ENCODE assay signal across 23 cellular contexts in genomic region chr12:19409376-19409775, GRCh38. TPM values are rescaled to one million over a fixed set of nuclear protein-coding genes. Genes with fewer than 3 reads are reported as not detected.
DNase-seq lines count a peak whose midpoint lies in the region; TF ChIP-seq lines count a peak whose summit lies in the region.
"Had no signal": no experiment of that assay in that cellular context is flagged by ENCODE, and none has a peak within 500 bp of the region (broad histone marks: within the 10 kb centered on the region; RNA-seq: fewer than 3 reads in every experiment).

No MANE protein-coding gene starts in this region.

- no TSS peak for BruUV-seq in A673 (replicated peaks; lab: Mats Ljungman, UMichigan)

- H3K9ac ChIP-seq in mesenchymal stem cell (ENCODE audit: low read length) = no peak overlapping the region
- H3K9ac ChIP-seq: KMS-11 had no signal

- H3K18ac ChIP-seq in mesenchymal stem cell (ENCODE audit: low read depth in 1 of 2, low read length in 2 of 2) = no peak overlapping the region

- TF ChIP-seq CTCF in A673 (conservative IDR thresholded peaks at IDR 0.05; ENCODE audit: low read depth, low read length) = no peak

- no peak overlapping the region for H2BK5ac ChIP-seq in mesenchymal stem cell (ENCODE audit: low read depth, low read length, poor library complexity, severe bottlenecking)

- H3K27me3 ChIP-seq in A673 (replicated peaks; ENCODE audit: insufficient read depth, low read depth, low read length, poor library complexity) (no peaks in the 10 kb centered on the region), MG63 (no peaks in the 10 kb centered on the region), mesenchymal stem cell (ENCODE audit: control insufficient read depth in 1 of 2, insufficient read depth in 1 of 2, low read length in 2 of 2) (no peaks in the 10 kb centered on the region)
- H3K27me3 ChIP-seq: uterus had no signal

- no peaks in the 10 kb centered on the region for H3K9me3 ChIP-seq in A673 (ENCODE audit: low read depth, low read length, poor library complexity, severe bottlenecking)
- H3K9me3 ChIP-seq in MG63 = no peaks in the 10 kb centered on the region
- no peaks in the 10 kb centered on the region for H3K9me3 ChIP-seq in mesenchymal stem cell (ENCODE audit: control insufficient read depth, low read length)
- H3K9me3 ChIP-seq: HAP-1, uterus had no signal

- H3K27ac ChIP-seq in A673 (ENCODE audit: low read depth, low read length, poor library complexity, severe bottlenecking) = peak overlapping the region; percentile 66
- no peak overlapping the region for H3K27ac ChIP-seq in mesenchymal stem cell (ENCODE audit: low read length, poor library complexity, severe bottlenecking)
- H3K27ac ChIP-seq: KMS-11 had no signal

- no peak overlapping the region for H2AK5ac ChIP-seq in mesenchymal stem cell (ENCODE audit: low read length, severe bottlenecking)

- no peak overlapping the region for H2BK120ac ChIP-seq in mesenchymal stem cell (ENCODE audit: low read depth, low read length)

- H4K91ac ChIP-seq in mesenchymal stem cell (ENCODE audit: low read length) = no peak overlapping the region

- POLR2A ChIA-PET in A673 (lab: Charles Lee; ENCODE audit: low non-redundant PET) = no interaction called here

- H3K23ac ChIP-seq in mesenchymal stem cell (ENCODE audit: low read length in 2 of 2) = no peak overlapping the region

- no peaks in the 10 kb centered on the region for H3K79me1 ChIP-seq in mesenchymal stem cell (replicated peaks; ENCODE audit: low read length, poor library complexity, severe bottlenecking)

- DNase-seq in A673 (ENCODE audit: low spot score) (peak; percentile 44), MG63 (peak; percentile 6), dedifferentiated amniotic fluid mesenchymal stem cell (ENCODE audit: extremely low spot score) (peak; percentile 41), mesenchymal stem cell (no peak), COLO829 (ENCODE audit: low spot score) (no peak), erythroblast (lab: John Stamatoyannopoulos, UW) (no peak), NK-92 (lab: John Stamatoyannopoulos, UW; ENCODE audit: unreplicated experiment) (no peak), NCI-H128 (lab: John Stamatoyannopoulos, UW; ENCODE audit: unreplicated experiment) (no peak)
- DNase-seq: 8988T; activated CD8-positive, alpha-beta T cell treated with anti-CD3 and anti-CD28 coated beads, Interleukin-2, amount 10 ng/mL, durations not matched to agents 7 days and 5 days; CD4-positive, alpha-beta T cell; central memory CD4-positive, alpha-beta T cell; NCI-H1436 treated with DMSO at 0.1 percent for 48 hours; NCI-H446; NCI-H82; RPMI8226; stimulated activated CD4-positive, alpha-beta T cell treated with anti-CD3 and anti-CD28 coated beads, Interleukin-15, amount 100 ng/mL, for 24 hours; stimulated activated naive B cell treated with anti-CD40 and anti-IgM and Interleukin-4, amounts not matched to agents 10 μg/mL and 1 μg/mL and 100 μg/mL, for 72 hours; T-helper 17 cell; uterus had no signal

- H3K4me1 ChIP-seq in A673 (ENCODE audit: insufficient read depth, low read length, poor library complexity, severe bottlenecking) (peaks cover 28% of the 10 kb centered on the region), mesenchymal stem cell (ENCODE audit: control insufficient read depth, insufficient read depth, low read depth, low read length) (no peaks in the 10 kb centered on the region)

- intact Hi-C loops in A673 (cut with micrococcal nuclease; ENCODE audit: unreplicated experiment) = no loop called here

- no peak overlapping the region for H2AFZ ChIP-seq in mesenchymal stem cell (ENCODE audit: low read depth, low read length)

- H3K14ac ChIP-seq in mesenchymal stem cell (ENCODE audit: low read length in 2 of 2) = no peak overlapping the region

- no peak for TF ChIP-seq POLR2A in erythroblast (IDR thresholded peaks at IDR 0.05; ENCODE audit: low read length)

- H4K8ac ChIP-seq in mesenchymal stem cell (ENCODE audit: low read length) = no peak overlapping the region

- H3K4ac ChIP-seq in mesenchymal stem cell (ENCODE audit: low read depth in 1 of 2, low read length in 2 of 2) = no peak overlapping the region

- peak overlapping the region; percentile 28 for H2BK15ac ChIP-seq in mesenchymal stem cell (ENCODE audit: low read depth, poor library complexity, severe bottlenecking)

- H3K4me3 ChIP-seq in A673 (ENCODE audit: low read depth, low read length, poor library complexity, severe bottlenecking) (no peak overlapping the region), MG63 (no peak overlapping the region), mesenchymal stem cell (ENCODE audit: insufficient read depth in 1 of 2, low read depth in 1 of 2, low read length in 2 of 2) (no peak overlapping the region)
- H3K4me3 ChIP-seq: HAP-1, lung, uterus had no signal

- no peak overlapping the region for H2BK12ac ChIP-seq in mesenchymal stem cell (ENCODE audit: low read length in 2 of 2)

- no CpG with 5 or more reads among the region's 3 CpGs for WGBS in mesenchymal stem cell

- no peak overlapping the region for H3K4me2 ChIP-seq in mesenchymal stem cell (ENCODE audit: low read length, poor library complexity, severe bottlenecking)
- H3K4me2 ChIP-seq: KMS-11 had no signal

- CTCF ChIA-PET in A673 (lab: Charles Lee) = no interaction called here

- H3K36me3 ChIP-seq in A673 (ENCODE audit: insufficient read depth, low read length, poor library complexity, severe bottlenecking) = no peaks in the 10 kb centered on the region
- no peaks in the 10 kb centered on the region for H3K36me3 ChIP-seq in MG63
- no peaks in the 10 kb centered on the region for H3K36me3 ChIP-seq in mesenchymal stem cell (ENCODE audit: control insufficient read depth in 1 of 2, insufficient read depth in 2 of 2, low read depth in 1 of 2, low read length in 2 of 2)
- H3K36me3 ChIP-seq: HAP-1, uterus had no signal

RNA-seq across cellular contexts. Expression of gene AEBP2, which starts 29.9 kb away (rescaled TPM):
- total RNA-seq in A673 (2021) = 47.6 and 48.8 TPM in 2 replicates
- 13.4 and 21.9 TPM in 2 replicates for total RNA-seq in MG63 (2014; rRNA removed; shearing (Covaris generic); ENCODE audit: low replicate concordance)
- 30.7 TPM for polyA plus RNA-seq in mesenchymal stem cell (2013, experiment 1 of 2)
- polyA plus RNA-seq in mesenchymal stem cell (2013, experiment 2 of 2) = 32.7 TPM

Comparison
In these comparisons a context has a peak if more than half of its experiments do, and no peak if none do; other contexts are left out.
1. DNase-seq: peak in A673 (single experiment), MG63 (single experiment) and dedifferentiated amniotic fluid mesenchymal stem cell (single experiment); none in mesenchymal stem cell (single experiment), COLO829 (single experiment), erythroblast (0 of 2), NK-92 (single experiment) and NCI-H128 (single experiment).